ENCODE assay signal across 9 cellular contexts in the genomic region with DNA sequence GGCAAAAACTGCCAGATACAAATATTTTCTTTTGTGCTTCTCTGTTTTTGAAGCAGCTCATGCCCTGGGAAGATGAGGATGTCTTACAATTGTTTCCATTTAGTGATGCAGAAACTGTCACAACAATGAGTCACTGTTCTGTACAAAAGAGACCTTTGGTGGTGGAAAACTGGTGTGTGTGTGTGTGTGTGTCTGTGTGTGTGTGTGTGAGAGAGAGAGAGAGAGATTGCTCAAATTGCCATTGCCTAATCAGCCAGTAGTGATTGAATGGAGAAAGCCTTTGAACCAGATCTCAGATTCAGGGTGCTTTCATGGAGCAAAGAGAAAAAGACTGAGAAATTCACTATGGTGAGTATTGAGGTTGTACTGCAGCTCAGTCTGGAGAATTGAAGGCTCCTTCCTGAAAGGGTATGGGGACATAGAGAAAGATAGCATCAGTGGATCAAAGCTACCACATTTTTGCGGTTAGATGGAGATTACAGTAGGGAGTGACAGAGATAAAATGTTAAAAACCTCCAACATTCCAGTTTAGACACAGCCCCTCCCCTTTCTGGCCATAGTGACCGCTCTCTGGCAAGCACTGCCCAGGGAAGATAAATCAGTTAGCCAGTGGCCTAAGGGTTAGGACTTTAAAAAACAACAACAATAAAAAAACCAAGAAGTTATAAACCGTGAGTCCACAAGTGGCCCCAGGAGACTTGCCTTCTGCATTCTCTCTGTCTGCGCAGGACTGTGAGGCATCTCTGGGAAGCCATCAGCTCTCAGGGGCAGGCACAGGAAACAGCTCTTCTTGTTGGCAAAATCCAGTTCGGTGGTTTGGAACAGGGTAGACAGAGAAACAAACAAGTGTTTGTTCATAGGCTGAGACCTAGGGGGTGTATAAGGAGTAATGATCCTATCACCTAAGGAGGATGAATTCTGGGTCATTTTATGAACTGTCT.
A peak's percentile ranks its signal among the peaks of the same experiment; 100 is the strongest.
DNase-seq lines count a peak whose midpoint lies in the region; ATAC-seq and TF ChIP-seq lines count a peak whose summit lies in the region.
"Had no signal": no experiment of that assay in that cellular context is flagged by ENCODE, and none has a peak within 500 bp of the region (broad histone marks: within the 10 kb centered on the region; RNA-seq: fewer than 3 reads in every experiment).

No MANE protein-coding gene starts in this region.

- H3K9me3 Mint-ChIP-seq in Calu3 (ENCODE audit: low read depth, unreplicated experiment) = no peaks in the 10 kb centered on the region

- H3K36me3 Mint-ChIP-seq in Calu3 (ENCODE audit: insufficient read depth, unreplicated experiment) = peaks cover 6% of the 10 kb centered on the region
- H3K36me3 Mint-ChIP-seq: activated naive CD8-positive, alpha-beta T cell had no signal

- H2AFZ ChIP-seq in osteoblast (ENCODE audit: low read length) = peak overlapping the region; percentile 52

- no peak overlapping the region for H3K27ac Mint-ChIP-seq in Calu3 (ENCODE audit: unreplicated experiment)
- H3K27ac Mint-ChIP-seq: activated naive CD8-positive, alpha-beta T cell had no signal

- no TSS peak for BruUV-seq in Calu3 (replicated peaks; lab: Mats Ljungman, UMichigan)

- H3K9me3 ChIP-seq in Peyer's patch (no peaks in the 10 kb centered on the region), osteoblast (ENCODE audit: low read depth, low read length) (no peaks in the 10 kb centered on the region)

- CTCF ChIA-PET in Calu3 (lab: Charles Lee) = interaction anchor here (0.7 kb wide), 2 partner anchors 28 to 1095 kb away, joined by 3 to 4 read pairs; no protein-coding TSS in a partner anchor

- H3K4me3 Mint-ChIP-seq in Calu3 (ENCODE audit: low read depth, unreplicated experiment) = no peak overlapping the region
- H3K4me3 Mint-ChIP-seq: activated naive CD8-positive, alpha-beta T cell had no signal

- H3K36me3 ChIP-seq in Peyer's patch (no peaks in the 10 kb centered on the region), osteoblast (ENCODE audit: insufficient read depth, low read length) (no peaks in the 10 kb centered on the region)

- H3K4me1 ChIP-seq in Peyer's patch = peaks cover 0 to 7% (median 0%) of the 10 kb centered on the region in 4 donors
- peaks cover 23% of the 10 kb centered on the region for H3K4me1 ChIP-seq in osteoblast (ENCODE audit: insufficient read depth, low read length)

- ATAC-seq in HG03469 (IDR thresholded peaks at IDR 0.05; ENCODE audit: unreplicated experiment) = no peak

- no peaks in the 10 kb centered on the region for H4K20me1 ChIP-seq in osteoblast (ENCODE audit: insufficient read depth, low read length)

- no peaks in the 10 kb centered on the region for H3K79me2 ChIP-seq in osteoblast (ENCODE audit: insufficient read depth, low read length)

- H3K4me2 ChIP-seq in osteoblast (ENCODE audit: insufficient read depth, low read length) = peak overlapping the region; percentile 73

- no peak for TF ChIP-seq CTCF in Calu3 (IDR thresholded peaks at IDR 0.05; ENCODE audit: unreplicated experiment)
- no peak for TF ChIP-seq CTCF in Peyer's patch (IDR thresholded peaks at IDR 0.05)
- TF ChIP-seq CTCF in fibroblast of pulmonary artery (IDR thresholded peaks at IDR 0.05; ENCODE audit: low read length, missing control alignments) = no peak
- no peak for TF ChIP-seq CTCF in osteoblast (IDR thresholded peaks at IDR 0.05; ENCODE audit: extremely low read depth, low read depth, low read length)

- H3K4me1 Mint-ChIP-seq in Calu3 (ENCODE audit: low read depth, unreplicated experiment) = peaks cover 16% of the 10 kb centered on the region

- H3K4me3 ChIP-seq in Peyer's patch = no peak overlapping the region
- no peak overlapping the region for H3K4me3 ChIP-seq in fibroblast of pulmonary artery (replicated peaks; ENCODE audit: low read depth, low read length)
- peak overlapping the region; percentile 55 for H3K4me3 ChIP-seq in osteoblast (ENCODE audit: insufficient read depth, low read length)

- DNase-seq in Calu3 (peak; percentile 12), Peyer's patch (no peak), fibroblast of pulmonary artery (ENCODE audit: low read depth) (peak; percentile 82), osteoblast (ENCODE audit: insufficient read length, low spot score, missing footprints) (peak; percentile 47), ACHN (no peak), KG1 (lab: John Stamatoyannopoulos, UW) (no peak)
- DNase-seq in activated T-cell treated with anti-CD3 and anti-CD28 coated beads, Interleukin-2, amount 50 U/mL, for 1 hour = no peak

- no peaks in the 10 kb centered on the region for H3K27me3 Mint-ChIP-seq in Calu3 (ENCODE audit: unreplicated experiment)

- in situ Hi-C loops in ACHN (cut with HindIII; ENCODE audit: low pct_ligation_motif_present, low pct_unique_long_range_greater_than_20kb, low sequenced_read_pairs) = no loop called here

- H3K27me3 ChIP-seq in Peyer's patch = no peaks in the 10 kb centered on the region
- H3K27me3 ChIP-seq in osteoblast (ENCODE audit: insufficient read depth, low read length) = no peaks in the 10 kb centered on the region

- H3K27ac ChIP-seq in Peyer's patch (peak overlapping the region; percentile 46 to 67 (median 52)), osteoblast (ENCODE audit: low read depth, low read length) (peak overlapping the region; percentile 96)

- intact Hi-C loops in Calu3 (cut with micrococcal nuclease; ENCODE audit: unreplicated experiment) = no loop called here

- no peak for TF ChIP-seq POLR2A in Peyer's patch (IDR thresholded peaks at IDR 0.05)

Comparison
In these comparisons a context has a peak if more than half of its experiments do, and no peak if none do; other contexts are left out.
1. DNase-seq: peak in Calu3 (single experiment), fibroblast of pulmonary artery (single experiment) and osteoblast (single experiment); none in Peyer's patch (0 of 3), ACHN (single experiment), activated T-cell treated with anti-CD3 and anti-CD28 coated beads, Interleukin-2, amount 50 U/mL, for 1 hour (single experiment) and KG1 (single experiment).